ENCODE assay signal across 8 cellular contexts in the genomic region with DNA sequence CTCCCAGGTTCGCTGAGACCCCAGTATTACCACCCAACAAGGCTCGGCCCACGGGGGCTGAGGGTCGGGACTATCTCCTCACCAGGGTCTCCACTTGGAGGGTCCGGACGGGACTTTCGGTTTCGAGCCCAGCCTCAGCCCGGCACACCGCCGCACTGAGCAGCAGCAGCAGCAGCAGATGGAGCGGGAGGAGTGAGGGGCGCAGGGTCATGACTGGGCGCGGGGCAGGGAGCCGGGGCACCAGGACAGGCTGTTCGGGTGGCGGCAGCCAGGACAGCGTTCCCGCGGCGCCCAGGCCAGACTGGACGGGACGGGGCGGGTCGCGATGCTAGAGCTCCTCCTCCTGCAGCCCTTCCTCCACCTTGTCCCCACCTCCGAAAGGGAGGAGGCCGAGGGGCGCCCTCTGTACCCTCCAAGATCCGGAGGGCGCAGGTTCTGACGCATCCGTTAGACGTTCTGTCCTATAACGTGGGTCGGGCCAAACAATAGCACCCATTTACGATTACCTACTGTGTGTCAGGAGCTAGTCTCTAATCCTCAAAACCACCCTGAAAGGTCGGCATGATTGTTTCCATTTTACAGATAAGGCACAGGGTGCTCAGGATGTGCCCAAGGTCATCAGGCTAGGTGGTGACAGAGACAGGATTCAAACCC. TPM values are rescaled to one million over a fixed set of nuclear protein-coding genes. Genes with fewer than 3 reads are reported as not detected.
DNase-seq lines count a peak whose midpoint lies in the region; ATAC-seq, FAIRE-seq and TF ChIP-seq lines count a peak whose summit lies in the region.

TSS of gene FKBP11 (minus strand) at position 275 of the 654 bp plus-strand sequence. CDS start at position 211, 64 bp downstream.

- no peaks in the 10 kb centered on the region for H3K9me3 Mint-ChIP-seq in naive thymus-derived CD8-positive, alpha-beta T cell

- peak within 1 kb of the TSS; percentile 88 to 99 (median 96) for H3K4me3 Mint-ChIP-seq in naive thymus-derived CD8-positive, alpha-beta T cell

- H3K27me3 Mint-ChIP-seq in naive thymus-derived CD8-positive, alpha-beta T cell, result no peaks in the 10 kb centered on the region

- TF ChIP-seq POLR2A in esophagus muscularis mucosa (IDR thresholded peaks at IDR 0.05; ENCODE audit: low read depth), result no peak

- no peak for FAIRE-seq in D721Med (lab: Jason Lieb, UNC)

- H3K4me1 ChIP-seq in esophagus muscularis mucosa, result peaks cover 0 to 16% (median 14%) of the 10 kb centered on the region in 4 donors

- H3K4me1 Mint-ChIP-seq in naive thymus-derived CD8-positive, alpha-beta T cell, result peaks cover 22 to 52% (median 51%) of the 10 kb centered on the region in 4 donors

- peak; percentile 47 for DNase-seq in D721Med (ENCODE audit: insufficient read length, low spot score)
- peak; percentile 74 for DNase-seq in LoVo (ENCODE audit: low spot score)
- DNase-seq in activated T-cell treated with anti-CD3 and anti-CD28 coated beads for 1 hour (ENCODE audit: low read depth), result peak; percentile 59
- DNase-seq in esophagus muscularis mucosa (ENCODE audit: extremely low spot score), result no peak
- DNase-seq in naive thymus-derived CD8-positive, alpha-beta T cell, result peak; percentile 66 to 91 (median 84)
- peak; percentile 83 for DNase-seq in stimulated activated naive CD8-positive, alpha-beta T cell treated with anti-CD3 and anti-CD28 coated beads, Interleukin-15, Interleukin-2, amounts not matched to agents 100 U/mL and 50 U/mL, for 24 hours
- no peak for DNase-seq in DMS153 treated with DMSO at 0.1 percent for 48 hours (lab: John Stamatoyannopoulos, UW; ENCODE audit: unreplicated experiment)

- H3K4me3 ChIP-seq in esophagus muscularis mucosa, result peak within 1 kb of the TSS; percentile 70 to 86 (median 75)

- WGBS in esophagus muscularis mucosa, result under 1% methylated on average over 24 of the region's 39 CpGs

- peak within 1 kb of the TSS; percentile 94 to 99 (median 98) for H3K27ac Mint-ChIP-seq in naive thymus-derived CD8-positive, alpha-beta T cell

- TF ChIP-seq EP300 in esophagus muscularis mucosa (IDR thresholded peaks at IDR 0.05), result no peak

- no peaks in the 10 kb centered on the region for H3K27me3 ChIP-seq in esophagus muscularis mucosa

- ATAC-seq in GM21723 (IDR thresholded peaks at IDR 0.05; ENCODE audit: unreplicated experiment), result peak; percentile 82
- peak; percentile 85 for ATAC-seq in naive thymus-derived CD8-positive, alpha-beta T cell
- ATAC-seq in stimulated activated naive CD8-positive, alpha-beta T cell treated with anti-CD3 and anti-CD28 coated beads, Interleukin-15, Interleukin-2, amounts not matched to agents 100 U/mL and 50 U/mL, for 24 hours, result peak; percentile 93

- intact Hi-C loops in esophagus muscularis mucosa (cut with DNase I), result no loop called here

- POLR2A ChIA-PET in naive thymus-derived CD8-positive, alpha-beta T cell (lab: Charles Lee), result interaction anchor here (0.5 to 4.0 kb wide), 21 partner anchors 9 to 2000 kb away, joined by 3 to 34 read pairs (median 5); partner anchors contain the start of genes ARF3, DDN, DDX23 and RND1

- H3K36me3 ChIP-seq in esophagus muscularis mucosa, result peaks cover 0 to 22% (median under 1%) of the 10 kb centered on the region in 4 donors

- H3K9me3 ChIP-seq in esophagus muscularis mucosa, result no peaks in the 10 kb centered on the region

- H3K27ac ChIP-seq in esophagus muscularis mucosa (replicated peaks in 1 of 4), result peak within 1 kb of the TSS; percentile 48 to 61 (median 56)

- TF ChIP-seq CTCF in D721Med (IDR thresholded peaks at IDR 0.05; ENCODE audit: insufficient read depth, missing control alignments) (no peak), esophagus muscularis mucosa (IDR thresholded peaks at IDR 0.05) (no peak)

- peaks cover 7 to 34% (median 9%) of the 10 kb centered on the region in 3 donors for H3K36me3 Mint-ChIP-seq in naive thymus-derived CD8-positive, alpha-beta T cell

RNA-seq across cellular contexts. Expression of gene FKBP11, which starts in this region (rescaled TPM):
- total RNA-seq in esophagus muscularis mucosa, result 1 to 10 TPM; 4.9 to 8.1 (median 7.8) TPM
- 10 to 100 TPM; 49.2 to 49.3 TPM for total RNA-seq in naive thymus-derived CD8-positive, alpha-beta T cell
- 100 to 1,000 TPM; 127 to 151 (median 131) TPM for polyA plus RNA-seq in naive thymus-derived CD8-positive, alpha-beta T cell

Comparison
In these comparisons a context has a peak if more than half of its experiments do, and no peak if none do; other contexts are left out.
1. RNA of gene FKBP11 (total RNA-seq): 49.2 to 49.3 TPM in naive thymus-derived CD8-positive, alpha-beta T cell; 4.9 to 8.1 TPM in esophagus muscularis mucosa; every median in the first group is over 4 times any median in the second.
2. DNase-seq: peak in D721Med (single experiment), LoVo (single experiment), activated T-cell treated with anti-CD3 and anti-CD28 coated beads for 1 hour (single experiment), naive thymus-derived CD8-positive, alpha-beta T cell (10 of 10) and stimulated activated naive CD8-positive, alpha-beta T cell treated with anti-CD3 and anti-CD28 coated beads, Interleukin-15, Interleukin-2, amounts not matched to agents 100 U/mL and 50 U/mL, for 24 hours (single experiment); none in esophagus muscularis mucosa (single experiment) and DMS153 treated with DMSO at 0.1 percent for 48 hours (single experiment).
3. Peak in every context shown above with its lines, with median percentiles within 50 percentile points of each other: ATAC-seq.